ENCODE assay signal across 37 cellular contexts in genomic region chr9:122215663-122216062, GRCh38. TPM values are rescaled to one million over a fixed set of nuclear protein-coding genes. Genes with fewer than 3 reads are reported as not detected.
DNase-seq lines count a peak whose midpoint lies in the region; ATAC-seq and TF ChIP-seq lines count a peak whose summit lies in the region.
"Had no signal": no experiment of that assay in that cellular context is flagged by ENCODE, and none has a peak within 500 bp of the region (broad histone marks: within the 10 kb centered on the region; RNA-seq: fewer than 3 reads in every experiment).

No MANE protein-coding gene starts in this region.

- CTCF ChIA-PET in CD4-positive, alpha-beta T cell (lab: Charles Lee) = no interaction called here

- H3K9me3 ChIP-seq in right atrium auricular region = no peaks in the 10 kb centered on the region
- H3K9me3 ChIP-seq in CD4-positive, alpha-beta T cell (ENCODE audit: control insufficient read depth, low read length) = no peaks in the 10 kb centered on the region
- H3K9me3 ChIP-seq: A549, BLaER1, Caco-2 had no signal

- DNase-seq in cardiac septum (ENCODE audit: low spot score) (peak; percentile 55), right atrium auricular region (ENCODE audit: low spot score) (no peak), GM13976 (ENCODE audit: low spot score) (peak; percentile 9), type B pancreatic cell (ENCODE audit: extremely low spot score, unreplicated experiment) (no peak), amniotic stem cell (lab: John Stamatoyannopoulos, UW) (no peak), NOMO-1 (lab: John Stamatoyannopoulos, UW; ENCODE audit: unreplicated experiment in 2 of 2) (no peak)
- DNase-seq in CD4-positive, alpha-beta T cell = no peak
- DNase-seq in activated CD4-positive, alpha-beta T cell treated with anti-CD3 and anti-CD28 coated beads, Interleukin-2, amount 50 U/mL, for 48 hours = no peak
- DNase-seq: 8988T; ACHN; AML-193; BE2C; C1 segment of cervical spinal cord; Caco-2; Calu3; CD4-positive, alpha-beta memory T cell; CD4-positive, CD25-positive, alpha-beta regulatory T cell; CD8-positive, alpha-beta memory T cell; CD8-positive, alpha-beta T cell; COR-L47; DMS 273 treated with DMSO at 0.1 percent for 48 hours; DMS153; DMS53; DMS79; DMS79 treated with DMSO at 0.1 percent for 48 hours; DND-41; EL had no signal

- peaks cover 35 to 37% of the 10 kb centered on the region in 2 donors for H3K27me3 ChIP-seq in right atrium auricular region
- peaks cover 81% of the 10 kb centered on the region for H3K27me3 ChIP-seq in CD4-positive, alpha-beta T cell (ENCODE audit: control insufficient read depth, insufficient read depth, low read length)

- no peaks in the 10 kb centered on the region for H3K36me3 ChIP-seq in right atrium auricular region
- H3K36me3 ChIP-seq: BE2C; BLaER1; BLaER1 treated with 17β-estradiol and CSF1 and Interleukin-3, amounts not matched to agents 10 nM and 100 nM had no signal

- peak overlapping the region; percentile 25 for H3K4me3 Mint-ChIP-seq in CD4-positive, alpha-beta T cell
- peak overlapping the region; percentile 29 for H3K4me3 Mint-ChIP-seq in type B pancreatic cell
- H3K4me3 Mint-ChIP-seq: B cell; CD4-positive, CD25-positive, alpha-beta regulatory T cell; CD8-positive, alpha-beta T cell had no signal

- H3K9me3 Mint-ChIP-seq in CD4-positive, alpha-beta T cell = no peaks in the 10 kb centered on the region
- H3K9me3 Mint-ChIP-seq in type B pancreatic cell = no peaks in the 10 kb centered on the region
- H3K9me3 Mint-ChIP-seq: CD8-positive, alpha-beta memory T cell; CD8-positive, alpha-beta T cell had no signal

- peaks cover 28% of the 10 kb centered on the region for H3K4me1 Mint-ChIP-seq in CD4-positive, alpha-beta T cell (ENCODE audit: low read depth)
- H3K4me1 Mint-ChIP-seq in type B pancreatic cell (ENCODE audit: unreplicated experiment) = peaks cover 27% of the 10 kb centered on the region

- H3K27ac Mint-ChIP-seq in CD4-positive, alpha-beta T cell = no peak overlapping the region
- H3K27ac Mint-ChIP-seq in type B pancreatic cell = no peak overlapping the region
- H3K27ac Mint-ChIP-seq: B cell; CD14-positive monocyte; CD4-positive, CD25-positive, alpha-beta regulatory T cell; CD8-positive, alpha-beta T cell had no signal

- H3K36me3 Mint-ChIP-seq in CD4-positive, alpha-beta T cell (ENCODE audit: low read depth) = no peaks in the 10 kb centered on the region
- peaks cover 3% of the 10 kb centered on the region for H3K36me3 Mint-ChIP-seq in type B pancreatic cell
- H3K36me3 Mint-ChIP-seq: CD4-positive, alpha-beta memory T cell; CD8-positive, alpha-beta memory T cell; CD8-positive, alpha-beta T cell had no signal

- in situ Hi-C loops in GM13976 (cut with MboI; ENCODE audit: low sequenced_read_pairs, unreplicated experiment) = no loop called here

- no peak overlapping the region for H3K4me3 ChIP-seq in right atrium auricular region
- H3K4me3 ChIP-seq: A549; BLaER1; BLaER1 treated with 17β-estradiol and CSF1 and Interleukin-3, amounts not matched to agents 10 nM and 100 nM had no signal

- no peak overlapping the region for H3K27ac ChIP-seq in right atrium auricular region
- no peak overlapping the region for H3K27ac ChIP-seq in CD4-positive, alpha-beta T cell (ENCODE audit: low read depth, low read length)
- H3K27ac ChIP-seq: 22Rv1; A549; BLaER1; BLaER1 treated with 17β-estradiol and CSF1 and Interleukin-3, amounts not matched to agents 10 nM and 100 nM; C4-2B had no signal

- intact Hi-C loops in cardiac septum (cut with DNase I) = no loop called here
- intact Hi-C loops in CD4-positive, alpha-beta T cell (cut with DNase I, micrococcal nuclease) = no loop called here

- peaks cover 94% of the 10 kb centered on the region for H3K27me3 Mint-ChIP-seq in CD4-positive, alpha-beta T cell
- peaks cover 92% of the 10 kb centered on the region for H3K27me3 Mint-ChIP-seq in type B pancreatic cell

- TF ChIP-seq CTCF in right atrium auricular region (IDR thresholded peaks at IDR 0.05) (no peak), GM13976 (IDR thresholded peaks at IDR 0.05; ENCODE audit: borderline replicate concordance, control extremely low read depth, extremely low read depth, insufficient read depth, missing control alignments) (no peak), type B pancreatic cell (conservative IDR thresholded peaks at IDR 0.05) (no peak)
- no peak for TF ChIP-seq CTCF in CD4-positive, alpha-beta T cell (IDR thresholded peaks at IDR 0.05)

- no peak for ATAC-seq in CD4-positive, alpha-beta T cell (ENCODE audit: poor library complexity)
- ATAC-seq: A549; CD8-positive, alpha-beta T cell had no signal

- peaks cover 0 to 43% of the 10 kb centered on the region in 2 donors for H3K4me1 ChIP-seq in right atrium auricular region

- POLR2A ChIA-PET in CD4-positive, alpha-beta T cell (lab: Charles Lee) = no interaction called here

RNA-seq across cellular contexts. Expression of gene LHX6, which starts 13.1 kb away (rescaled TPM):
- total RNA-seq in cardiac septum = 10.8 TPM
- 1 to 10 TPM; 2.8 to 3.2 TPM for total RNA-seq in right atrium auricular region
- not detected for total RNA-seq in CD4-positive, alpha-beta T cell
- 0.48 and 10.0 TPM in 2 replicates for total RNA-seq in type B pancreatic cell (ENCODE audit: low replicate concordance)
- total RNA-seq: A673; B cell; CD4-positive, alpha-beta memory T cell; CD4-positive, CD25-positive, alpha-beta regulatory T cell; CD8-positive, alpha-beta memory T cell; CD8-positive, alpha-beta T cell had no signal

RNA-seq across cellular contexts. Expression of gene RBM18, which starts 49.0 kb away (rescaled TPM):
- 32.3 TPM for total RNA-seq in cardiac septum
- 10 to 100 TPM; 19.2 to 23.2 TPM for total RNA-seq in right atrium auricular region
- total RNA-seq in CD4-positive, alpha-beta T cell = 10 to 100 TPM; 25.9 to 27.0 TPM
- total RNA-seq in type B pancreatic cell (ENCODE audit: low replicate concordance) = 23.3 and 24.2 TPM in 2 replicates

RNA-seq across cellular contexts. Expression of gene MRRF, which starts 49.0 kb away (rescaled TPM):
- 35.9 TPM for total RNA-seq in cardiac septum
- total RNA-seq in right atrium auricular region = 10 to 100 TPM; 20.7 to 21.4 TPM
- total RNA-seq in CD4-positive, alpha-beta T cell = 10 to 100 TPM; 18.4 to 18.7 TPM
- total RNA-seq in type B pancreatic cell (ENCODE audit: low replicate concordance) = 41.2 and 51.4 TPM in 2 replicates

RNA-seq across cellular contexts. Expression of gene MORN5, which starts 56.0 kb away (rescaled TPM):
- not detected for total RNA-seq in cardiac septum
- not detected for total RNA-seq in right atrium auricular region
- not detected for total RNA-seq in CD4-positive, alpha-beta T cell
- total RNA-seq in type B pancreatic cell (ENCODE audit: low replicate concordance) = 0.88 and 2.1 TPM in 2 replicates
- total RNA-seq: A172; A673; B cell; Caco-2; Calu3; CD4-positive, alpha-beta memory T cell; CD4-positive, CD25-positive, alpha-beta regulatory T cell; CD8-positive, alpha-beta memory T cell; CD8-positive, alpha-beta T cell; Daoy had no signal

RNA-seq across cellular contexts. Expression of gene NDUFA8, which starts 56.1 kb away (rescaled TPM):
- total RNA-seq in cardiac septum = 230 TPM
- 100 to 1,000 TPM; 169 to 236 TPM for total RNA-seq in right atrium auricular region
- total RNA-seq in CD4-positive, alpha-beta T cell = 1 to 10 TPM; 4.5 to 5.0 TPM
- total RNA-seq in type B pancreatic cell (ENCODE audit: low replicate concordance) = 65.4 and 68.7 TPM in 2 replicates

Comparison
In these comparisons a context has a peak if more than half of its experiments do, and no peak if none do; other contexts are left out.
1. DNase-seq: peak in cardiac septum (single experiment) and GM13976 (single experiment); none in right atrium auricular region (single experiment), CD4-positive, alpha-beta T cell (0 of 10), type B pancreatic cell (single experiment), activated CD4-positive, alpha-beta T cell treated with anti-CD3 and anti-CD28 coated beads, Interleukin-2, amount 50 U/mL, for 48 hours (0 of 2), amniotic stem cell (single experiment) and NOMO-1 (0 of 2).